Comparison of ENCODE assay signal across 21 cellular contexts in the genomic region with DNA sequence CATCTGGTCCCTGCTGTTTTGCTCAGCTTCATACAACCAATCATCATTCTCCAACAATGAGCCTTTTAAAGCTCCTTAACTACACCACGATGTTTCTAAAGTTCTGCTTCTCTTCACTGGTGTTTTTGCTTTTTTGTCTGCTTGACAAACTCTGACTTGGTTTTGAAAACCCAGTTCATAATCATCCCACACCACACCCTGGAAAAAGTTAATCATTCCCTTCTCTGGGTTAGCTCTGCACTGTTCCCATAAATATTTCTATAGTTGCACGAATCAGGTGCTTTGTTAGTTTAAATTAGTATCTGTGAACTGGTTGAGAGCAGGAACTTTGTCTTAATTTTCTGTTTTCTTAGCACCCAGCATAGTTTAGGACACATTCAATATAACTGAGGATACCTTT.
A peak's percentile ranks its signal among the peaks of the same experiment; 100 is the strongest.
DNase-seq lines count a peak whose midpoint lies in the region; ATAC-seq and TF ChIP-seq lines count a peak whose summit lies in the region.
"Had no signal": no experiment of that assay in that cellular context is flagged by ENCODE, and none has a peak within 500 bp of the region (broad histone marks: within the 10 kb centered on the region; RNA-seq: fewer than 3 reads in every experiment).

No MANE protein-coding gene starts in this region.

- ATAC-seq in body of pancreas: no peak

- no peak for TF ChIP-seq CTCF in WERI-Rb-1 (IDR thresholded peaks at IDR 0.05; ENCODE audit: low read depth, low read length)
- TF ChIP-seq CTCF in vagina (IDR thresholded peaks at IDR 0.05): no peak
- TF ChIP-seq CTCF in body of pancreas (IDR thresholded peaks at IDR 0.05): no peak

- H3K4me1 ChIP-seq in vagina (peaks cover 42% of the 10 kb centered on the region), body of pancreas (peaks cover 4% of the 10 kb centered on the region)

- H3K4me3 Mint-ChIP-seq in activated CD4-positive, alpha-beta T cell treated with anti-CD3 and anti-CD28 coated beads, Interleukin-2, amount 10 ng/mL, durations not matched to agents 24 days and 14 days: no peak overlapping the region

- peaks cover 2% of the 10 kb centered on the region for H3K4me1 Mint-ChIP-seq in activated CD4-positive, alpha-beta T cell treated with anti-CD3 and anti-CD28 coated beads, Interleukin-2, amount 10 ng/mL, durations not matched to agents 24 days and 14 days

- TF ChIP-seq POLR2A in vagina (IDR thresholded peaks at IDR 0.05) (no peak), body of pancreas (IDR thresholded peaks at IDR 0.05) (no peak)

- H3K9me3 Mint-ChIP-seq in activated CD4-positive, alpha-beta T cell treated with anti-CD3 and anti-CD28 coated beads, Interleukin-2, amount 10 ng/mL, durations not matched to agents 24 days and 14 days: peaks cover 2% of the 10 kb centered on the region

- H3K36me3 ChIP-seq in WERI-Rb-1 (no peaks in the 10 kb centered on the region), vagina (no peaks in the 10 kb centered on the region), body of pancreas (replicated peaks in 1 of 2; ENCODE audit: insufficient read depth in 1 of 2, low read depth in 2 of 2) (no peaks in the 10 kb centered on the region)
- H3K36me3 ChIP-seq: BE2C had no signal

- H3K36me3 Mint-ChIP-seq in activated CD4-positive, alpha-beta T cell treated with anti-CD3 and anti-CD28 coated beads, Interleukin-2, amount 10 ng/mL, durations not matched to agents 24 days and 14 days (ENCODE audit: low read depth): no peaks in the 10 kb centered on the region

- no peak overlapping the region for H3K4me3 ChIP-seq in WERI-Rb-1 (ENCODE audit: low read depth, low read length)
- no peak overlapping the region for H3K4me3 ChIP-seq in vagina
- H3K4me3 ChIP-seq in body of pancreas: no peak overlapping the region
- H3K4me3 ChIP-seq: PC-9 had no signal

- no peak for DNase-seq in WERI-Rb-1
- peak; percentile 5 for DNase-seq in kidney glomerular epithelial cell (lab: John Stamatoyannopoulos, UW)
- DNase-seq in renal cortical epithelial cell (ENCODE audit: low read depth): peak; percentile 79
- DNase-seq in vagina (ENCODE audit: extremely low spot score in 2 of 2): no peak
- DNase-seq in SK-N-DZ (ENCODE audit: low spot score): no peak
- DNase-seq in body of pancreas: no peak
- no peak for DNase-seq in activated CD4-positive, alpha-beta T cell treated with anti-CD3 and anti-CD28 coated beads, Interleukin-2, amount 10 ng/mL, durations not matched to agents 24 days and 14 days
- DNase-seq: BE2C, Caco-2, DND-41, IMR-90, NCI-H1092 treated with DMSO at 0.1 percent for 48 hours, NCI-H1436 treated with DMSO at 0.1 percent for 48 hours, NCI-H1930, NCI-H2227 treated with DMSO at 0.1 percent for 48 hours, NCI-H510A treated with DMSO at 0.1 percent for 48 hours, NCI-H748 treated with DMSO at 0.1 percent for 48 hours, PC-9, RPMI8226, SHP77 had no signal

- peaks cover 12% of the 10 kb centered on the region for H3K27me3 Mint-ChIP-seq in activated CD4-positive, alpha-beta T cell treated with anti-CD3 and anti-CD28 coated beads, Interleukin-2, amount 10 ng/mL, durations not matched to agents 24 days and 14 days

- 34 to 47% methylated on average over 2 of the region's 2 CpGs for WGBS in body of pancreas, 2 donors

- H3K9me3 ChIP-seq in WERI-Rb-1 (ENCODE audit: severe bottlenecking) (no peaks in the 10 kb centered on the region), vagina (no peaks in the 10 kb centered on the region), body of pancreas (no peaks in the 10 kb centered on the region)
- H3K9me3 ChIP-seq: BE2C, Caco-2 had no signal

- no peaks in the 10 kb centered on the region for H3K27me3 ChIP-seq in WERI-Rb-1 (ENCODE audit: insufficient read depth, low read depth, severe bottlenecking)
- H3K27me3 ChIP-seq in vagina: no peaks in the 10 kb centered on the region
- no peaks in the 10 kb centered on the region for H3K27me3 ChIP-seq in body of pancreas
- H3K27me3 ChIP-seq: BE2C had no signal

- no peak overlapping the region for H3K27ac Mint-ChIP-seq in activated CD4-positive, alpha-beta T cell treated with anti-CD3 and anti-CD28 coated beads, Interleukin-2, amount 10 ng/mL, durations not matched to agents 24 days and 14 days

- H3K27ac ChIP-seq in WERI-Rb-1 (peak overlapping the region; percentile 73), vagina (peak overlapping the region; percentile 6), body of pancreas (no peak overlapping the region)
- H3K27ac ChIP-seq: KMS-11, PC-9 had no signal

- intact Hi-C loops in vagina (cut with DNase I): no loop called here
- intact Hi-C loops in body of pancreas (cut with DNase I): no loop called here
- intact Hi-C loops in activated CD4-positive, alpha-beta T cell treated with anti-CD3 and anti-CD28 coated beads, Interleukin-2, amount 10 ng/mL, durations not matched to agents 24 days and 14 days (cut with micrococcal nuclease): no loop called here

Comparison
In these comparisons a context has a peak if more than half of its experiments do, and no peak if none do; other contexts are left out.
1. DNase-seq: peak in kidney glomerular epithelial cell (single experiment) and renal cortical epithelial cell (single experiment); none in WERI-Rb-1 (single experiment), vagina (0 of 2), SK-N-DZ (single experiment), body of pancreas (0 of 4) and activated CD4-positive, alpha-beta T cell treated with anti-CD3 and anti-CD28 coated beads, Interleukin-2, amount 10 ng/mL, durations not matched to agents 24 days and 14 days (single experiment).
2. H3K27ac ChIP-seq: peak in WERI-Rb-1 (single experiment) and vagina (single experiment); none in body of pancreas (0 of 4).